Comparison of ENCODE assay signal across 10 cellular contexts in the genomic region with DNA sequence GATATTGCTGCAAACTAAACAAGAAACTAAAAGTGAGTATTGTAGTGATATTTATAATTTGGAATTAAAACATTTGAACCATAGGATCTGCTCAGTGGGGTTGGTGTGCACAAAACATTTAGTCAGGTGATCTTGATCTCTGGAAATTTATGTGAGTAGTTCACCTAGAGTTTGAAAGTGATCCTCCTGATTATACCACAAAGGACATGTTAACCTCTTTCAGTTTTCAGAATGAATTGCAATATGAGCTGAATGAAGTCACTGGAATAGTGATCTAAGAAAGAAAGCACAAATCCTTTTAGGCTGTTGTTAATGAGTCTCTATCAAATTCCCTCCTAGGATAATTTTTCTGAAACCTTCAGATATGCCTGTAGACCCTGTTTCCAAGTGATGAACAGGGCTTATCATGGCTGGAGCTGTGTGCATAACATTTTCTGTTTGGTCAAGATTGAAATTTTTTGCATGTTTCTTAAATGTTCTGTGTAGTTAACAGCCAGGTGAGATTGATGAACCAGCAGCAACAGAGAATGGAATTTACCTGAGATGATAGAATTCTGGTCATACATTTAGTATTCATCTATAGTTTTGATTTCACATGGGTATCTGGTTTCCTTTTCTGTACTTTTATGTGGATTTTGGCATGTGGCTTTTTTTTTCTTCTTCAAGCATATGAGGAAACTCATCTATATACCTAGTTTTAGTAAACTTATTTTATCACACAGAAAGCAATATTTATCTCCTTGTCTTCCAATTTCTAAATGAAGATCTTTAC. TPM values are rescaled to one million over a fixed set of nuclear protein-coding genes. Genes with fewer than 3 reads are reported as not detected.
DNase-seq lines count a peak whose midpoint lies in the region; ATAC-seq and TF ChIP-seq lines count a peak whose summit lies in the region.
"Had no signal": no experiment of that assay in that cellular context is flagged by ENCODE, and none has a peak within 500 bp of the region (broad histone marks: within the 10 kb centered on the region; RNA-seq: fewer than 3 reads in every experiment).

No MANE protein-coding gene starts in this region.

- DNase-seq in activated naive CD4-positive, alpha-beta T cell treated with anti-CD3 and anti-CD28 coated beads, Interleukin-2, amount 50 U/mL, for 72 hours (ENCODE audit: low spot score in 2 of 2) = no peak
- no peak for DNase-seq in activated effector memory CD4-positive, alpha-beta T cell treated with anti-CD3 and anti-CD28 coated beads, Interleukin-2, amount 50 U/mL, for 16 hours
- no peak for DNase-seq in GOT3 (lab: John Stamatoyannopoulos, UW)
- DNase-seq in EL = no peak
- DNase-seq in HEK293T (ENCODE audit: extremely low spot score) = no peak
- DNase-seq: NK-92 treated with Interleukin-12 subunit alpha and Interleukin-12 subunit beta, amount 100 ng/mL, for 24 hours had no signal

- CTCF ChIA-PET in HEK293T (lab: Yijun Ruan, JAX) = interaction anchor here (0.7 kb wide), 1 partner anchor 12 kb away, joined by 3 read pairs; no protein-coding TSS in a partner anchor

- peaks cover 27 to 36% of the 10 kb centered on the region in 2 donors for H3K36me3 Mint-ChIP-seq in activated naive CD4-positive, alpha-beta T cell treated with anti-CD3 and anti-CD28 coated beads, Interleukin-2, amount 50 U/mL, for 72 hours

- ATAC-seq in GM18517 (IDR thresholded peaks at IDR 0.05; ENCODE audit: unreplicated experiment) (peak; percentile 91), GM21360 (IDR thresholded peaks at IDR 0.05; ENCODE audit: unreplicated experiment) (peak; percentile 96), HG03095 (IDR thresholded peaks at IDR 0.05; ENCODE audit: unreplicated experiment) (peak; percentile 94)
- peak; percentile 89 to 92 for ATAC-seq in activated naive CD4-positive, alpha-beta T cell treated with anti-CD3 and anti-CD28 coated beads, Interleukin-2, amount 50 U/mL, for 72 hours
- ATAC-seq: WTC11 had no signal

- peaks cover 8 to 14% of the 10 kb centered on the region in 2 donors for H3K9me3 Mint-ChIP-seq in activated naive CD4-positive, alpha-beta T cell treated with anti-CD3 and anti-CD28 coated beads, Interleukin-2, amount 50 U/mL, for 72 hours

- POLR2A ChIA-PET in HEK293T (lab: Yijun Ruan, JAX) = no interaction called here

- H3K27ac Mint-ChIP-seq in activated naive CD4-positive, alpha-beta T cell treated with anti-CD3 and anti-CD28 coated beads, Interleukin-2, amount 50 U/mL, for 72 hours = peak overlapping the region; percentile 80 to 84
- H3K27ac Mint-ChIP-seq: WTC11 had no signal

TF ChIP-seq in HEK293T, 16 proteins besides CTCF, POLR2A, EP300 and RAD21:
- TF ChIP-seq ZNF384 (IDR thresholded peaks at IDR 0.05) = no peak
- TF ChIP-seq HDGF (IDR thresholded peaks at IDR 0.05; ENCODE audit: borderline replicate concordance) = no peak
- TF ChIP-seq, protein P1, sequence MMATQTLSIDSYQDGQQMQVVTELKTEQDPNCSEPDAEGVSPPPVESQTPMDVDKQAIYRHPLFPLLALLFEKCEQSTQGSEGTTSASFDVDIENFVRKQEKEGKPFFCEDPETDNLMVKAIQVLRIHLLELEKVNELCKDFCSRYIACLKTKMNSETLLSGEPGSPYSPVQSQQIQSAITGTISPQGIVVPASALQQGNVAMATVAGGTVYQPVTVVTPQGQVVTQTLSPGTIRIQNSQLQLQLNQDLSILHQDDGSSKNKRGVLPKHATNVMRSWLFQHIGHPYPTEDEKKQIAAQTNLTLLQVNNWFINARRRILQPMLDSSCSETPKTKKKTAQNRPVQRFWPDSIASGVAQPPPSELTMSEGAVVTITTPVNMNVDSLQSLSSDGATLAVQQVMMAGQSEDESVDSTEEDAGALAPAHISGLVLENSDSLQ (IDR thresholded peaks at IDR 0.05) = no peak
- TF ChIP-seq ARNT (IDR thresholded peaks at IDR 0.05) = no peak
- no peak for TF ChIP-seq FOXA1 (IDR thresholded peaks at IDR 0.05)
- TF ChIP-seq BHLHE40 (IDR thresholded peaks at IDR 0.05; ENCODE audit: borderline replicate concordance) = no peak
- TF ChIP-seq SP1 (IDR thresholded peaks at IDR 0.05) = no peak
- no peak for TF ChIP-seq L3MBTL2 (conservative IDR thresholded peaks at IDR 0.05)
- no peak for TF ChIP-seq FOXK2 (IDR thresholded peaks at IDR 0.05)
- TF ChIP-seq TARDBP (IDR thresholded peaks at IDR 0.05) = no peak
- no peak for TF ChIP-seq LEF1 (IDR thresholded peaks at IDR 0.05; ENCODE audit: borderline replicate concordance)
- TF ChIP-seq CTBP1 (IDR thresholded peaks at IDR 0.05; ENCODE audit: borderline replicate concordance) = no peak
TF ChIP-seq in HEK293T: peak in this region for 0.

RNA-seq across cellular contexts. Expression of gene CDC14A, which starts 25.5 kb away (rescaled TPM):
- total RNA-seq in activated naive CD4-positive, alpha-beta T cell treated with anti-CD3 and anti-CD28 coated beads, Interleukin-2, amount 50 U/mL, for 72 hours = 10 to 100 TPM; 13.0 to 16.0 TPM
